ENCODE assay signal across 8 cellular contexts in genomic region chr3:114308830-114309229, GRCh38. TPM values are rescaled to one million over a fixed set of nuclear protein-coding genes. Genes with fewer than 3 reads are reported as not detected.
DNase-seq lines count a peak whose midpoint lies in the region; ATAC-seq lines count a peak whose summit lies in the region.

No MANE protein-coding gene starts in this region.

- peak overlapping the region; percentile 59 for H3K4me3 Mint-ChIP-seq in stimulated activated effector memory CD8-positive, alpha-beta T cell treated with anti-CD3 and anti-CD28 coated beads, Interleukin-12 subunit alpha, Interleukin-12 subunit beta, amount 100 ng/mL, for 72 hours

- ATAC-seq in GM19455 (IDR thresholded peaks at IDR 0.05; ENCODE audit: unreplicated experiment): peak; percentile 84
- ATAC-seq in HG03378 (IDR thresholded peaks at IDR 0.05; ENCODE audit: unreplicated experiment): peak; percentile 72
- ATAC-seq in stimulated activated effector memory CD8-positive, alpha-beta T cell treated with anti-CD3 and anti-CD28 coated beads, Interleukin-12 subunit alpha, Interleukin-12 subunit beta, amount 100 ng/mL, for 72 hours: peak; percentile 86

- H3K27ac Mint-ChIP-seq in stimulated activated effector memory CD8-positive, alpha-beta T cell treated with anti-CD3 and anti-CD28 coated beads, Interleukin-12 subunit alpha, Interleukin-12 subunit beta, amount 100 ng/mL, for 72 hours: peak overlapping the region; percentile 93

- peaks cover 72% of the 10 kb centered on the region for H3K36me3 Mint-ChIP-seq in stimulated activated effector memory CD8-positive, alpha-beta T cell treated with anti-CD3 and anti-CD28 coated beads, Interleukin-12 subunit alpha, Interleukin-12 subunit beta, amount 100 ng/mL, for 72 hours

- H3K9me3 Mint-ChIP-seq in stimulated activated effector memory CD8-positive, alpha-beta T cell treated with anti-CD3 and anti-CD28 coated beads, Interleukin-12 subunit alpha, Interleukin-12 subunit beta, amount 100 ng/mL, for 72 hours: no peaks in the 10 kb centered on the region

- peaks cover 66% of the 10 kb centered on the region for H3K4me1 Mint-ChIP-seq in stimulated activated effector memory CD8-positive, alpha-beta T cell treated with anti-CD3 and anti-CD28 coated beads, Interleukin-12 subunit alpha, Interleukin-12 subunit beta, amount 100 ng/mL, for 72 hours

- peak; percentile 35 to 59 for DNase-seq in activated T-helper 1 cell treated with anti-CD3 and anti-CD28 coated beads, Interleukin-2, amount 50 U/mL, for 16 hours (ENCODE audit: low read depth in 1 of 2, low spot score in 1 of 2)
- DNase-seq in stimulated activated effector memory CD8-positive, alpha-beta T cell treated with anti-CD3 and anti-CD28 coated beads, Interleukin-12 subunit alpha, Interleukin-12 subunit beta, amount 100 ng/mL, for 72 hours (ENCODE audit: low spot score in 2 of 2): no peak
- DNase-seq in occipital lobe (lab: John Stamatoyannopoulos, UW) (no peak), NCI-H1048 (lab: John Stamatoyannopoulos, UW) (no peak), NCI-H524 treated with DMSO at 0.1 percent for 48 hours (lab: John Stamatoyannopoulos, UW) (no peak), SW480 (ENCODE audit: low spot score) (no peak)

RNA-seq across cellular contexts. Expression of gene TIGIT, which starts 15.0 kb away (rescaled TPM):
- not detected for total RNA-seq in occipital lobe

Comparison
In these comparisons a context has a peak if more than half of its experiments do, and no peak if none do; other contexts are left out.
1. DNase-seq: peak in activated T-helper 1 cell treated with anti-CD3 and anti-CD28 coated beads, Interleukin-2, amount 50 U/mL, for 16 hours (2 of 2); none in stimulated activated effector memory CD8-positive, alpha-beta T cell treated with anti-CD3 and anti-CD28 coated beads, Interleukin-12 subunit alpha, Interleukin-12 subunit beta, amount 100 ng/mL, for 72 hours (0 of 2), occipital lobe (single experiment), NCI-H1048 (single experiment), NCI-H524 treated with DMSO at 0.1 percent for 48 hours (single experiment) and SW480 (single experiment).
2. Peak in every context shown above with its lines, with median percentiles within 50 percentile points of each other: ATAC-seq.